8 cellular contexts compared by ENCODE assay signal in genomic region chr3:177597325-177598109, GRCh38.
A peak's percentile ranks its signal among the peaks of the same experiment; 100 is the strongest.
DNase-seq lines count a peak whose midpoint lies in the region; ATAC-seq, FAIRE-seq and TF ChIP-seq lines count a peak whose summit lies in the region.

No MANE protein-coding gene starts in this region.

- CTCF ChIA-PET in AG04449 (lab: Yijun Ruan, JAX), result no interaction called here

- no peaks in the 10 kb centered on the region for H3K9me3 Mint-ChIP-seq in activated T-cell treated with anti-CD3 and anti-CD28 coated beads, Interleukin-2, amount 50 U/mL, for 4 hours

- H3K4me1 Mint-ChIP-seq in activated T-cell treated with anti-CD3 and anti-CD28 coated beads, Interleukin-2, amount 50 U/mL, for 4 hours (ENCODE audit: low read depth), result peaks cover 80% of the 10 kb centered on the region

- POLR2A ChIA-PET in AG04449 (lab: Yijun Ruan, JAX), result no interaction called here

- ATAC-seq in HG03045 (IDR thresholded peaks at IDR 0.05; ENCODE audit: unreplicated experiment), result peak; percentile 55
- peak; percentile 61 to 69 for ATAC-seq in activated T-cell treated with anti-CD3 and anti-CD28 coated beads, Interleukin-2, amount 50 U/mL, for 4 hours

- no peaks in the 10 kb centered on the region for H3K27me3 Mint-ChIP-seq in activated T-cell treated with anti-CD3 and anti-CD28 coated beads, Interleukin-2, amount 50 U/mL, for 4 hours (ENCODE audit: low read depth)

- no peak overlapping the region for H3K4me3 ChIP-seq in AG04449 (ENCODE audit: low read depth, low read length)
- H3K4me3 ChIP-seq in fibroblast of villous mesenchyme (ENCODE audit: low read depth, low read length), result no peak overlapping the region
- no peak overlapping the region for H3K4me3 ChIP-seq in osteoblast (ENCODE audit: insufficient read depth, low read length)

- no peaks in the 10 kb centered on the region for H3K27me3 ChIP-seq in osteoblast (ENCODE audit: insufficient read depth, low read length)

- no peaks in the 10 kb centered on the region for H3K36me3 Mint-ChIP-seq in activated T-cell treated with anti-CD3 and anti-CD28 coated beads, Interleukin-2, amount 50 U/mL, for 4 hours (ENCODE audit: insufficient read depth)

- H3K36me3 ChIP-seq in osteoblast (ENCODE audit: insufficient read depth, low read length), result no peaks in the 10 kb centered on the region

- H3K9me3 ChIP-seq in osteoblast (ENCODE audit: low read depth, low read length), result no peaks in the 10 kb centered on the region

- TF ChIP-seq CTCF in AG04449 (IDR thresholded peaks at IDR 0.05; ENCODE audit: insufficient read depth, low read length, missing control alignments), result no peak
- no peak for TF ChIP-seq CTCF in fibroblast of villous mesenchyme (IDR thresholded peaks at IDR 0.05; ENCODE audit: insufficient read depth, low read depth, low read length)
- TF ChIP-seq CTCF in osteoblast (IDR thresholded peaks at IDR 0.05; ENCODE audit: extremely low read depth, low read depth, low read length), result no peak

- peak; percentile 62 for FAIRE-seq in GM18507 (lab: Jason Lieb, UNC)

- peak overlapping the region; percentile 28 for H3K4me2 ChIP-seq in osteoblast (ENCODE audit: insufficient read depth, low read length)

- peak overlapping the region; percentile 63 for H3K4me3 Mint-ChIP-seq in activated T-cell treated with anti-CD3 and anti-CD28 coated beads, Interleukin-2, amount 50 U/mL, for 4 hours

- peaks cover 33% of the 10 kb centered on the region for H3K4me1 ChIP-seq in osteoblast (ENCODE audit: insufficient read depth, low read length)

- no peaks in the 10 kb centered on the region for H3K79me2 ChIP-seq in osteoblast (ENCODE audit: insufficient read depth, low read length)

- no peaks in the 10 kb centered on the region for H4K20me1 ChIP-seq in osteoblast (ENCODE audit: insufficient read depth, low read length)

- DNase-seq in AG04449 (ENCODE audit: low read depth, low spot score) (peak; percentile 77), GM18507 (ENCODE audit: extremely low spot score, insufficient read length, low read depth) (no peak), NCI-H2196 (lab: John Stamatoyannopoulos, UW; ENCODE audit: unreplicated experiment) (peak; percentile 97), fibroblast of villous mesenchyme (ENCODE audit: low read depth) (peak; percentile 79), osteoblast (ENCODE audit: insufficient read length, low spot score, missing footprints) (peak; percentile 90), NCI-H82 (lab: John Stamatoyannopoulos, UW) (no peak)
- no peak for DNase-seq in activated T-cell treated with anti-CD3 and anti-CD28 coated beads, Interleukin-2, amount 50 U/mL, for 4 hours

- H2AFZ ChIP-seq in osteoblast (ENCODE audit: low read length), result peak overlapping the region; percentile 4

- peak overlapping the region; percentile 76 for H3K27ac ChIP-seq in osteoblast (ENCODE audit: low read depth, low read length)

Comparison
In these comparisons a context has a peak if more than half of its experiments do, and no peak if none do; other contexts are left out.
1. DNase-seq: peak in AG04449 (single experiment), NCI-H2196 (single experiment), fibroblast of villous mesenchyme (single experiment) and osteoblast (single experiment); none in GM18507 (single experiment), activated T-cell treated with anti-CD3 and anti-CD28 coated beads, Interleukin-2, amount 50 U/mL, for 4 hours (single experiment) and NCI-H82 (single experiment).